Comparison of ENCODE assay signal across 33 cellular contexts in genomic region chr12:132345555-132346200, GRCh38. TPM values are rescaled to one million over a fixed set of nuclear protein-coding genes. Genes with fewer than 3 reads are reported as not detected.
"Had no signal": no experiment of that assay in that cellular context is flagged by ENCODE, and none has a peak within 500 bp of the region (broad histone marks: within the 10 kb centered on the region; RNA-seq: fewer than 3 reads in every experiment).

No MANE protein-coding gene starts in this region.

- ATAC-seq: activated naive CD4-positive, alpha-beta T cell treated with anti-CD3 and anti-CD28 coated beads, Interleukin-2, amount 50 U/mL, for 72 hours; activated naive CD8-positive, alpha-beta T cell treated with anti-CD3 and anti-CD28 coated beads, Interleukin-2, amount 50 U/mL, for 24 hours; activated T-cell treated with anti-CD3 and anti-CD28 coated beads, Interleukin-2, amount 50 U/mL, for 4 hours had no signal

- FAIRE-seq: astrocyte had no signal

- H3K9me3 ChIP-seq: MG63, Peyer's patch, SK-N-SH had no signal

- H3K9ac ChIP-seq: KMS-11, SK-N-SH had no signal

- H3K27me3 ChIP-seq: Peyer's patch, SJCRH30 had no signal

- H3K4me2 ChIP-seq: KMS-11, SK-N-SH had no signal

- H3K27ac Mint-ChIP-seq: activated CD4-positive, alpha-beta memory T cell treated with anti-CD3 and anti-CD28 coated beads for 36 hours; activated CD4-positive, alpha-beta T cell treated with anti-CD3 and anti-CD28 coated beads, Interleukin-2, amount 10 ng/mL, durations not matched to agents 7 days and 5 days; activated naive CD4-positive, alpha-beta T cell treated with anti-CD3 and anti-CD28 coated beads, Interleukin-2, amount 50 U/mL, for 72 hours; activated naive CD8-positive, alpha-beta T cell treated with anti-CD3 and anti-CD28 coated beads, Interleukin-2, amount 50 U/mL, for 24 hours had no signal

- H3K36me3 Mint-ChIP-seq: activated CD4-positive, alpha-beta memory T cell treated with anti-CD3 and anti-CD28 coated beads for 36 hours; activated naive CD4-positive, alpha-beta T cell treated with anti-CD3 and anti-CD28 coated beads, Interleukin-2, amount 50 U/mL, for 72 hours; brain had no signal

- H3K4me3 ChIP-seq: MG63, Peyer's patch, SJCRH30 had no signal

- DNase-seq: activated CD4-positive, alpha-beta memory T cell treated with anti-CD3 and anti-CD28 coated beads for 36 hours; activated CD4-positive, alpha-beta T cell treated with anti-CD3 and anti-CD28 coated beads, Interleukin-2, amount 10 ng/mL, durations not matched to agents 7 days and 5 days; activated CD4-positive, CD25-positive, alpha-beta regulatory T cell; activated CD8-positive, alpha-beta memory T cell treated with anti-CD3 and anti-CD28 coated beads for 24 hours; activated effector memory CD4-positive, alpha-beta T cell treated with anti-CD3 and anti-CD28 coated beads, Interleukin-2, amount 50 U/mL, for 16 hours; activated naive CD4-positive, alpha-beta T cell treated with Interleukin-2 at 50 U/mL for 16 hours; activated naive CD8-positive, alpha-beta T cell treated with anti-CD3 and anti-CD28 coated beads, Interleukin-2, amount 50 U/mL, for 24 hours; activated T-cell treated with anti-CD3 and anti-CD28 coated beads, Interleukin-2, amount 50 U/mL, for 4 hours; amniotic stem cell; MG63; MV-4-11; NCI-H1092 treated with DMSO at 0.1 percent for 48 hours; NCI-H1417 treated with DMSO at 0.1 percent for 48 hours; NCI-H1694; NCI-H2029; NCI-H2107; NCI-H345; NCI-H510A; NCI-H526 treated with DMSO at 0.1 percent for 48 hours; NK-92 treated with Interleukin-12 subunit alpha and Interleukin-12 subunit beta, amount 100 ng/mL, for 24 hours; OCI-M1; Peyer's patch; Right ventricle myocardium superior; SJCRH30; SK-N-SH; T-helper 1 cell had no signal

- H3K4me3 Mint-ChIP-seq: activated CD4-positive, alpha-beta memory T cell treated with anti-CD3 and anti-CD28 coated beads for 36 hours; activated CD4-positive, alpha-beta T cell treated with anti-CD3 and anti-CD28 coated beads, Interleukin-2, amount 10 ng/mL, durations not matched to agents 7 days and 5 days; activated naive CD8-positive, alpha-beta T cell treated with anti-CD3 and anti-CD28 coated beads, Interleukin-2, amount 50 U/mL, for 24 hours; activated T-cell treated with anti-CD3 and anti-CD28 coated beads, Interleukin-2, amount 50 U/mL, for 4 hours had no signal

- H3K4me1 ChIP-seq: Peyer's patch, SJCRH30 had no signal

- H3K9me3 Mint-ChIP-seq: activated CD4-positive, alpha-beta memory T cell treated with anti-CD3 and anti-CD28 coated beads for 36 hours; activated naive CD8-positive, alpha-beta T cell treated with anti-CD3 and anti-CD28 coated beads, Interleukin-2, amount 50 U/mL, for 24 hours; activated T-cell treated with anti-CD3 and anti-CD28 coated beads, Interleukin-2, amount 50 U/mL, for 4 hours had no signal

- H3K36me3 ChIP-seq: MG63, Peyer's patch, SJCRH30 had no signal

- H3K27ac ChIP-seq: KMS-11, Peyer's patch, RWPE1, SJCRH30, VCaP had no signal

RNA-seq across cellular contexts. Expression of gene GALNT9, which starts 16.3 kb away (rescaled TPM):
- total RNA-seq: activated CD4-positive, alpha-beta T cell treated with anti-CD3 and anti-CD28 coated beads, Interleukin-2, amount 10 ng/mL, durations not matched to agents 7 days and 5 days; Peyer's patch; Right ventricle myocardium superior; T-helper 2 cell treated with Interferon-gamma antibody and Interleukin-4, amounts not matched to agents 100 ng/mL and 5 ng/mL, for 36 hours had no signal
- polyA plus RNA-seq: SK-N-SH had no signal
